In the genomic region with DNA sequence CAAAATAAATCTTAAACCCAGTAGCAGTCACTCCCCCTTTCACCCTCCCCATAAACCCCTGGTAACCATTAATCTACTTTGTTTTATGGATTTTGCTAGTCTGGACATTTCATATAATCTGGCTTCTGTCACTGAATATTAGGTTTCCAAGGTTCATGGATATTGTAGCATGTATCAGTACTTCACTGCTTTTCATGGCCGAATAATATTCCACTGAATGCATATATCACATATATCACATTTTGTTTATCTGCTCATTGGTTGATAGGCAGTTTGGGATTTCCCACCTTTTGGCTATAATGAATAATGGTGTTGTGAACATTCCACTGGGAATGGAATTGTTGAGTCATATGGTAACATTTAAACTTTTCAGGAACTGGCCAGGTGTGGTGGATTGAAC, we compare ENCODE assay signal across 9 cellular contexts. TPM values are rescaled to one million over a fixed set of nuclear protein-coding genes. Genes with fewer than 3 reads are reported as not detected.
"Had no signal": no experiment of that assay in that cellular context is flagged by ENCODE, and none has a peak within 500 bp of the region (broad histone marks: within the 10 kb centered on the region; RNA-seq: fewer than 3 reads in every experiment).

No MANE protein-coding gene starts in this region.

- H3K4me3 ChIP-seq: GM23338 had no signal

- H3K27ac Mint-ChIP-seq: GM23338, H9, HFFc6 had no signal

- FAIRE-seq: H1, H54, HTR-8/SVneo had no signal

- DNase-seq: H9, HCEC 1CT, HFFc6, IMR-90 had no signal

- H3K4me3 Mint-ChIP-seq: GM23338, H9, HFFc6 had no signal

RNA-seq across cellular contexts. Expression of a gene that starts 41.5 kb away (rescaled TPM):
- total RNA-seq: HFFc6, HT-29 had no signal
- polyA plus RNA-seq: IMR-90 had no signal
